ENCODE assay signal across 9 cellular contexts in the genomic region with DNA sequence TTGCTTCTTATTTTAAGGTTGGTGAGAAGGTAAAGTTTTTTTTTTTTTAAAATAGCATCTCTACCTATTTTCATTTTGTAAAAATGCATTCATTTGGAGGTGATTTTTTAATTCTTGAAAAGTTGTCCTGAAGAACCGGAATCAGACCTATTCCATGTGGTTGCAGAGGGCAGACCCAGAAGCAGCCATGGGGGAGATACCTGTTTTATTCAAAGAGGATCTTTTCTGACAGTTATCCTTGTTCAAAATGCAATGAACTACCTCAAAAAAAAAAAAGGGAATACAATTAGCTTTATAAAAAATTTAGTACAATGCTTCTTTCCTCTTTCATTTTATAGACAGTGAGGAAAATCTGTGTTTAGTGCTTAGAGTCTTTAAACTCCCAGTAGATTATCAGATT. TPM values are rescaled to one million over a fixed set of nuclear protein-coding genes. Genes with fewer than 3 reads are reported as not detected.
DNase-seq lines count a peak whose midpoint lies in the region; ATAC-seq and TF ChIP-seq lines count a peak whose summit lies in the region.
"Had no signal": no experiment of that assay in that cellular context is flagged by ENCODE, and none has a peak within 500 bp of the region (broad histone marks: within the 10 kb centered on the region; RNA-seq: fewer than 3 reads in every experiment).

No MANE protein-coding gene starts in this region.

- H3K9me3 ChIP-seq in heart right ventricle (no peaks in the 10 kb centered on the region), colonic mucosa (no peaks in the 10 kb centered on the region), muscle layer of duodenum (ENCODE audit: control insufficient read depth in 1 of 2, low read length in 2 of 2) (no peaks in the 10 kb centered on the region)

- peak overlapping the region in 8 of 10 donors; percentile 51 to 92 (median 68) for H3K4me3 ChIP-seq in heart right ventricle
- no peak overlapping the region for H3K4me3 ChIP-seq in colonic mucosa
- H3K4me3 ChIP-seq in muscle layer of duodenum (ENCODE audit: low read depth in 1 of 2, low read length in 2 of 2), result peak overlapping the region; percentile 77 to 91

- no peak for ATAC-seq in heart right ventricle
- no peak for ATAC-seq in GM21619 (IDR thresholded peaks at IDR 0.05; ENCODE audit: unreplicated experiment)
- ATAC-seq in HG02938 (IDR thresholded peaks at IDR 0.05; ENCODE audit: unreplicated experiment), result no peak
- ATAC-seq in GM18505 (IDR thresholded peaks at IDR 0.05; ENCODE audit: unreplicated experiment), result no peak

- H3K27ac ChIP-seq in heart right ventricle (peak overlapping the region in 9 of 10 donors; percentile 93 to 98 (median 96)), colonic mucosa (peak overlapping the region; percentile 94), muscle layer of duodenum (ENCODE audit: low read length) (peak overlapping the region; percentile 100)

- H3K9me3 Mint-ChIP-seq in activated T-helper 1 cell treated with anti-CD3 and anti-CD28 coated beads, Interleukin-12 subunit alpha, Interleukin-12 subunit beta, Interleukin-2, Interleukin-4 antibody, amounts not matched to agents 30 ng/mL and 10 ng/mL and 1 ng/mL, durations not matched to agents 14 hours and 24 hours and 36 hours, result no peaks in the 10 kb centered on the region
- H3K9me3 Mint-ChIP-seq: type B pancreatic cell had no signal

- intact Hi-C loops in heart right ventricle (cut with DNase I) (loop anchor here in 6 of 10 donors (5.0 to 10.0 kb wide), 7 partner anchors 141 to 664 kb away; partner anchors contain the start of gene DNAAF2 (in 1 of the 6)), cardiac septum (cut with DNase I) (no loop called here), colonic mucosa (cut with DNase I) (loop anchor here (10.0 kb wide), 1 partner anchor 114 kb away; no protein-coding TSS in a partner anchor)
- intact Hi-C loops in activated T-helper 1 cell treated with anti-CD3 and anti-CD28 coated beads, Interleukin-12 subunit alpha, Interleukin-12 subunit beta, Interleukin-2, Interleukin-4 antibody, amounts not matched to agents 30 ng/mL and 10 ng/mL and 1 ng/mL, durations not matched to agents 14 hours and 24 hours and 36 hours (cut with micrococcal nuclease), result loop anchor here (1.0 kb wide), 1 partner anchor 8 kb away; no protein-coding TSS in a partner anchor

- H3K4me1 ChIP-seq in heart right ventricle (peaks cover 0 to 42% (median 15%) of the 10 kb centered on the region in 9 donors), colonic mucosa (no peaks in the 10 kb centered on the region), muscle layer of duodenum (ENCODE audit: control insufficient read depth in 1 of 2, insufficient read depth in 2 of 2, low read length in 2 of 2) (peaks cover 4 to 5% of the 10 kb centered on the region in 2 donors)

- no peak for TF ChIP-seq POLR2A in GM18505 (IDR thresholded peaks at IDR 0.05; ENCODE audit: borderline replicate concordance, extremely low read depth, insufficient read depth, insufficient read length)

- no peak overlapping the region for H3K4me3 Mint-ChIP-seq in activated T-helper 1 cell treated with anti-CD3 and anti-CD28 coated beads, Interleukin-12 subunit alpha, Interleukin-12 subunit beta, Interleukin-2, Interleukin-4 antibody, amounts not matched to agents 30 ng/mL and 10 ng/mL and 1 ng/mL, durations not matched to agents 14 hours and 24 hours and 36 hours

- peaks cover 10% of the 10 kb centered on the region for H3K4me1 Mint-ChIP-seq in activated T-helper 1 cell treated with anti-CD3 and anti-CD28 coated beads, Interleukin-12 subunit alpha, Interleukin-12 subunit beta, Interleukin-2, Interleukin-4 antibody, amounts not matched to agents 30 ng/mL and 10 ng/mL and 1 ng/mL, durations not matched to agents 14 hours and 24 hours and 36 hours (ENCODE audit: low read depth)

- peak overlapping the region; percentile 64 to 99 for H3K9ac ChIP-seq in colonic mucosa (ENCODE audit: low read depth in 2 of 2, low read length in 2 of 2)

- no peak for DNase-seq in heart right ventricle
- DNase-seq in cardiac septum (ENCODE audit: low spot score), result no peak
- no peak for DNase-seq in colonic mucosa
- no peak for DNase-seq in activated T-helper 1 cell treated with anti-CD3 and anti-CD28 coated beads, Interleukin-12 subunit alpha, Interleukin-12 subunit beta, Interleukin-2, Interleukin-4 antibody, amounts not matched to agents 30 ng/mL and 10 ng/mL and 1 ng/mL, durations not matched to agents 14 hours and 24 hours and 36 hours (ENCODE audit: low spot score)

- no peak overlapping the region for H3K27ac Mint-ChIP-seq in activated T-helper 1 cell treated with anti-CD3 and anti-CD28 coated beads, Interleukin-12 subunit alpha, Interleukin-12 subunit beta, Interleukin-2, Interleukin-4 antibody, amounts not matched to agents 30 ng/mL and 10 ng/mL and 1 ng/mL, durations not matched to agents 14 hours and 24 hours and 36 hours
- H3K27ac Mint-ChIP-seq: type B pancreatic cell had no signal

- peaks cover 6% of the 10 kb centered on the region for H3K27me3 Mint-ChIP-seq in activated T-helper 1 cell treated with anti-CD3 and anti-CD28 coated beads, Interleukin-12 subunit alpha, Interleukin-12 subunit beta, Interleukin-2, Interleukin-4 antibody, amounts not matched to agents 30 ng/mL and 10 ng/mL and 1 ng/mL, durations not matched to agents 14 hours and 24 hours and 36 hours (ENCODE audit: insufficient read depth)

- no peaks in the 10 kb centered on the region for H3K36me3 Mint-ChIP-seq in activated T-helper 1 cell treated with anti-CD3 and anti-CD28 coated beads, Interleukin-12 subunit alpha, Interleukin-12 subunit beta, Interleukin-2, Interleukin-4 antibody, amounts not matched to agents 30 ng/mL and 10 ng/mL and 1 ng/mL, durations not matched to agents 14 hours and 24 hours and 36 hours (ENCODE audit: low read depth)
- H3K36me3 Mint-ChIP-seq: type B pancreatic cell had no signal

- H3K36me3 ChIP-seq in heart right ventricle (no peaks in the 10 kb centered on the region), colonic mucosa (no peaks in the 10 kb centered on the region), muscle layer of duodenum (ENCODE audit: control insufficient read depth in 1 of 2, insufficient read depth in 2 of 2, low read length in 2 of 2) (peaks cover 0 to 13% of the 10 kb centered on the region in 2 donors)

- H3K27me3 ChIP-seq in heart right ventricle, result no peaks in the 10 kb centered on the region
- H3K27me3 ChIP-seq in colonic mucosa, result no peaks in the 10 kb centered on the region
- no peaks in the 10 kb centered on the region for H3K27me3 ChIP-seq in muscle layer of duodenum (ENCODE audit: low read depth, low read length)

- no peak for TF ChIP-seq CTCF in heart right ventricle (IDR thresholded peaks at IDR 0.05)
- no peak for TF ChIP-seq CTCF in colonic mucosa (IDR thresholded peaks at IDR 0.05)

- 96 to 100% methylated on average over 1 of the region's 1 CpG for WGBS in heart right ventricle, 2 donors

RNA-seq across cellular contexts. Expression of gene NEMF, which starts 8.4 kb away (rescaled TPM):
- total RNA-seq in heart right ventricle (10 to 100 TPM; 45.0 to 67.4 (median 55.5) TPM), cardiac septum (54.0 TPM), colonic mucosa (10 to 100 TPM; 52.8 to 56.7 TPM)
- 10 to 100 TPM; 18.0 to 54.2 TPM for polyA plus RNA-seq in heart right ventricle
- 79.9 and 89.3 TPM in 2 replicates for total RNA-seq in activated T-helper 1 cell treated with anti-CD3 and anti-CD28 coated beads, Interleukin-12 subunit alpha, Interleukin-12 subunit beta, Interleukin-2, Interleukin-4 antibody, amounts not matched to agents 30 ng/mL and 10 ng/mL and 1 ng/mL, durations not matched to agents 14 hours and 24 hours and 36 hours

RNA-seq across cellular contexts. Expression of gene ARF6, which starts 31.9 kb away (rescaled TPM):
- total RNA-seq in heart right ventricle (10 to 100 TPM; 19.0 to 40.5 (median 25.5) TPM), cardiac septum (33.2 TPM), colonic mucosa (100 to 1,000 TPM; 136 to 161 TPM)
- polyA plus RNA-seq in heart right ventricle, result 10 to 100 TPM; 11.0 to 19.7 TPM
- total RNA-seq in activated T-helper 1 cell treated with anti-CD3 and anti-CD28 coated beads, Interleukin-12 subunit alpha, Interleukin-12 subunit beta, Interleukin-2, Interleukin-4 antibody, amounts not matched to agents 30 ng/mL and 10 ng/mL and 1 ng/mL, durations not matched to agents 14 hours and 24 hours and 36 hours, result 163 and 164 TPM in 2 replicates
